ENCODE assay signal across 25 cellular contexts in genomic region chr17:82164853-82165252, GRCh38.
"Had no signal": no experiment of that assay in that cellular context is flagged by ENCODE, and none has a peak within 500 bp of the region (broad histone marks: within the 10 kb centered on the region; RNA-seq: fewer than 3 reads in every experiment).

No MANE protein-coding gene starts in this region.

- H3K27ac ChIP-seq: left lung, lower lobe of right lung, ovary, prostate gland, skin epidermis, tibial nerve, uterus had no signal

- H3K27me3 ChIP-seq: left lung, ovary, tibial nerve, uterus had no signal

- H3K4me3 ChIP-seq: left lung, lower lobe of right lung, ovary, prostate gland, skin epidermis, tibial nerve, uterus had no signal

- H3K9me3 Mint-ChIP-seq: naive B cell; natural killer cell; stimulated activated naive CD8-positive, alpha-beta T cell treated with anti-CD3 and anti-CD28 coated beads, Interleukin-15, amount 100 ng/mL, for 72 hours had no signal

- H3K4me3 Mint-ChIP-seq: naive B cell; natural killer cell; stimulated activated naive B cell treated with anti-CD40 and anti-IgM and Interleukin-4, amounts not matched to agents 10 μg/mL and 1 μg/mL and 100 μg/mL, for 72 hours; stimulated activated naive CD8-positive, alpha-beta T cell treated with anti-CD3 and anti-CD28 coated beads, Interleukin-15, amount 100 ng/mL, for 72 hours; type B pancreatic cell had no signal

- H3K27me3 Mint-ChIP-seq: naive B cell; stimulated activated naive B cell treated with anti-CD40 and anti-IgM and Interleukin-4, amounts not matched to agents 10 μg/mL and 1 μg/mL and 100 μg/mL, for 72 hours; stimulated activated naive CD8-positive, alpha-beta T cell treated with anti-CD3 and anti-CD28 coated beads, Interleukin-15, amount 100 ng/mL, for 72 hours; type B pancreatic cell had no signal

- H3K36me3 Mint-ChIP-seq: natural killer cell had no signal

- H3K9me3 ChIP-seq: left lung, lower lobe of right lung, ovary, prostate gland, tibial nerve, uterus had no signal

- H3K27ac Mint-ChIP-seq: natural killer cell; stimulated activated naive B cell treated with anti-CD40 and anti-IgM and Interleukin-4, amounts not matched to agents 10 μg/mL and 1 μg/mL and 100 μg/mL, for 72 hours; stimulated activated naive CD8-positive, alpha-beta T cell treated with anti-CD3 and anti-CD28 coated beads, Interleukin-15, amount 100 ng/mL, for 72 hours; type B pancreatic cell had no signal

- H3K36me3 ChIP-seq: ovary, uterus had no signal

- H3K4me1 ChIP-seq: lower lobe of right lung, prostate gland, tibial nerve, uterus had no signal

- ATAC-seq: left cardiac atrium; left lung; lower lobe of right lung; natural killer cell; right cardiac atrium; sciatic nerve; stimulated activated naive B cell treated with anti-CD40 and anti-IgM and Interleukin-4, amounts not matched to agents 10 μg/mL and 1 μg/mL and 100 μg/mL, for 72 hours; stimulated activated naive CD8-positive, alpha-beta T cell treated with anti-CD3 and anti-CD28 coated beads, Interleukin-15, amount 100 ng/mL, for 72 hours had no signal

- H3K4me1 Mint-ChIP-seq: natural killer cell; stimulated activated naive B cell treated with anti-CD40 and anti-IgM and Interleukin-4, amounts not matched to agents 10 μg/mL and 1 μg/mL and 100 μg/mL, for 72 hours had no signal

- DNase-seq: hippocampal formation; kidney glomerular epithelial cell; left cardiac atrium; left lung; lower lobe of right lung; mammary epithelial cell; mesenchymal stem cell; naive B cell; natural killer cell; retina; right cardiac atrium; stimulated activated CD4-positive, alpha-beta T cell treated with anti-CD3 and anti-CD28 coated beads, Interleukin-12 subunit alpha, Interleukin-12 subunit beta, amount 100 ng/mL, for 4 hours; stimulated activated CD4-positive, alpha-beta T cell treated with anti-CD3 and anti-CD28 coated beads, Interleukin-15, amount 100 ng/mL, for 24 hours; stimulated activated CD4-positive, alpha-beta T cell treated with anti-CD3 and anti-CD28 coated beads, Interleukin-2, amount 100 ng/mL, for 24 hours; stimulated activated CD4-positive, alpha-beta T cell treated with anti-CD3 and anti-CD28 coated beads, Interleukin-4, amount 100 ng/mL, for 1 hour; stimulated activated naive B cell treated with anti-CD40 and anti-IgM and Interleukin-4, amounts not matched to agents 10 μg/mL and 1 μg/mL and 100 μg/mL, for 72 hours; stimulated activated naive CD8-positive, alpha-beta T cell treated with anti-CD3 and anti-CD28 coated beads, Interleukin-15, amount 100 ng/mL, for 72 hours; substantia nigra; uterus had no signal
